ENCODE assay signal across 17 cellular contexts in the genomic region with DNA sequence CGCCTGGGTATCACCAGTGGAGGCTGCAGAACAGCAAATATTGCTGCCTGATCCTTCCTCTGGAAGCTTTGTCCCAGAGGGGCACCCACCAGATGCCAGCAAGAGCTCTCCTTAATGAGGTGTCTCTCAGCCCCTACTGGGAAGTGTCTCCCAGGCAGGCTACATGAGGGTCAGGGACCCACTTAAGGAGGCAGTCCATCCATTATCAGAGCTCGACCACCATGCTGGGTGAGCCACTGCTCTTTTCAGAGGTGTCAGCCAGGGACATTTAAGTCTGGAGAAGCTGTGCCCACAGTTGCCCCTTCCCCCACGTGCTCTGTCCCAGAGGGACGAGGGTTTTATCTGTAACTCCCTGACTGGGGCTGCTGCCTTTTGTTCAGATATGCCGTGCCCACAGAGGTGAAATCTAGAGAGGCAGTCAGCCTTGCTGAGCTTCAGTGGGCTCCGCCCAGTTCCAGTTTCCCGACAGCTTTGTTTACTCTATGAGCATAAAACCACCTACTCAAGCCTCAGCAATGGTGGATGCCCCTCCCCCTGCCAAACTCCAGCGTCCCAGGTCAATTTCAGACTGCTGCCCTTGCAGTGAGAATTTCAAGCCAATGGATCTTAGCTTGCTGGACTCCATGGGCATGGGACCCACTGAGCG. TPM values are rescaled to one million over a fixed set of nuclear protein-coding genes. Genes with fewer than 3 reads are reported as not detected.
DNase-seq lines count a peak whose midpoint lies in the region; ATAC-seq, FAIRE-seq and TF ChIP-seq lines count a peak whose summit lies in the region.
"Had no signal": no experiment of that assay in that cellular context is flagged by ENCODE, and none has a peak within 500 bp of the region (broad histone marks: within the 10 kb centered on the region; RNA-seq: fewer than 3 reads in every experiment).

No MANE protein-coding gene starts in this region.

- H3K9me3 ChIP-seq in lower lobe of right lung = no peaks in the 10 kb centered on the region
- H3K9me3 ChIP-seq: upper lobe of left lung had no signal

- peak; percentile 50 to 77 for ATAC-seq in lower lobe of right lung
- no peak for ATAC-seq in GM23338
- no peak for ATAC-seq in left lobe of liver

- TF ChIP-seq CTCF in lower lobe of right lung (IDR thresholded peaks at IDR 0.05) (no peak), GM23338 (conservative IDR thresholded peaks at IDR 0.05; ENCODE audit: low read depth in 2 of 2) (no peak), D721Med (IDR thresholded peaks at IDR 0.05; ENCODE audit: insufficient read depth, missing control alignments) (no peak)

- DNase-seq in DMS153 treated with DMSO at 0.1 percent for 48 hours (lab: John Stamatoyannopoulos, UW; ENCODE audit: unreplicated experiment) (peak; percentile 48), H4 (ENCODE audit: low spot score) (peak; percentile 19), SHP77 (lab: John Stamatoyannopoulos, UW) (peak; percentile 17 to 48), lower lobe of right lung (peak; percentile 50), NCI-H146 (lab: John Stamatoyannopoulos, UW) (no peak), GM23338 (ENCODE audit: low spot score) (no peak), D721Med (ENCODE audit: insufficient read length, low spot score) (no peak), left lobe of liver (ENCODE audit: low spot score) (no peak)
- DNase-seq: activated CD8-positive, alpha-beta memory T cell treated with anti-CD3 and anti-CD28 coated beads, Interleukin-2, amount 50 U/mL, for 48 hours; activated gamma-delta T cell treated with Interleukin-2 at 50 U/mL for 16 hours; foreskin fibroblast; GM23248; MV-4-11; stimulated activated naive CD4-positive, alpha-beta T cell treated with Interleukin-2 at 50 U/mL for 16 hours had no signal

- H3K4me1 Mint-ChIP-seq in GM23338 = no peaks in the 10 kb centered on the region

- H3K27me3 ChIP-seq in lower lobe of right lung (ENCODE audit: low read depth) (no peaks in the 10 kb centered on the region), GM23338 (ENCODE audit: insufficient read depth) (no peaks in the 10 kb centered on the region)
- H3K27me3 ChIP-seq: upper lobe of left lung had no signal

- intact Hi-C loops in lower lobe of right lung (cut with DNase I) = no loop called here

- H3K4me1 ChIP-seq in lower lobe of right lung (no peaks in the 10 kb centered on the region), GM23338 (ENCODE audit: insufficient read depth) (no peaks in the 10 kb centered on the region)
- H3K4me1 ChIP-seq: upper lobe of left lung had no signal

- H3K4me2 ChIP-seq in GM23338 = no peak overlapping the region

- H3K36me3 ChIP-seq in lower lobe of right lung (no peaks in the 10 kb centered on the region), GM23338 (ENCODE audit: insufficient read depth) (no peaks in the 10 kb centered on the region)
- H3K36me3 ChIP-seq: upper lobe of left lung had no signal

- H4K20me1 ChIP-seq in GM23338 (replicated peaks; ENCODE audit: insufficient read depth) = no peaks in the 10 kb centered on the region

- no peak for FAIRE-seq in D721Med (lab: Jason Lieb, UNC)
- FAIRE-seq: astrocyte had no signal

- H3K27ac Mint-ChIP-seq in GM23338 = no peak overlapping the region
- H3K27ac Mint-ChIP-seq: T-helper 2 cell treated with Interferon-gamma antibody and Interleukin-4, amounts not matched to agents 5 μg/mL and 100 μg/mL, for 36 hours had no signal

- no peak overlapping the region for H3K4me3 ChIP-seq in lower lobe of right lung
- no peak overlapping the region for H3K4me3 ChIP-seq in GM23338
- H3K4me3 ChIP-seq: GM23248, upper lobe of left lung had no signal

- no peaks in the 10 kb centered on the region for H3F3A ChIP-seq in GM23338 (replicated peaks; ENCODE audit: low read depth)

- no peaks in the 10 kb centered on the region for H3K9me3 Mint-ChIP-seq in GM23338
- H3K9me3 Mint-ChIP-seq: T-helper 2 cell treated with Interferon-gamma antibody and Interleukin-4, amounts not matched to agents 5 μg/mL and 100 μg/mL, for 36 hours had no signal

- H3K9me2 ChIP-seq in GM23338 (ENCODE audit: insufficient read depth) = no peaks in the 10 kb centered on the region

- H3K36me3 Mint-ChIP-seq in GM23338 (ENCODE audit: low read depth) = no peaks in the 10 kb centered on the region

- no peak overlapping the region for H3K4me3 Mint-ChIP-seq in GM23338
- H3K4me3 Mint-ChIP-seq: T-helper 2 cell treated with Interferon-gamma antibody and Interleukin-4, amounts not matched to agents 5 μg/mL and 100 μg/mL, for 36 hours had no signal

- no peaks in the 10 kb centered on the region for H3K79me2 ChIP-seq in GM23338 (replicated peaks; ENCODE audit: insufficient read depth)

- H3K27me3 Mint-ChIP-seq in GM23338 (ENCODE audit: insufficient read depth, low read depth, poor library complexity) = no peaks in the 10 kb centered on the region

- H3K27ac ChIP-seq in lower lobe of right lung (no peak overlapping the region), GM23338 (ENCODE audit: low read depth) (no peak overlapping the region)
- H3K27ac ChIP-seq: GM23248, upper lobe of left lung had no signal

- H2AFZ ChIP-seq in GM23338 = no peak overlapping the region
- H2AFZ ChIP-seq: GM23248 had no signal

TF ChIP-seq in GM23338, 12 proteins besides CTCF, POLR2A, EP300 and RAD21 (continues in another document):
- TF ChIP-seq ZNF331 (CRISPR knock-in tag; IDR thresholded peaks at IDR 0.05; ENCODE audit: low read depth) (no peak), CREB1 (CRISPR knock-in tag; IDR thresholded peaks at IDR 0.05; ENCODE audit: low read depth) (no peak), POLR2AphosphoS5 (IDR thresholded peaks at IDR 0.05; ENCODE audit: low read depth) (no peak), STAT1 (IDR thresholded peaks at IDR 0.05; ENCODE audit: unreplicated experiment) (no peak), EZH2phosphoT487 (IDR thresholded peaks at IDR 0.05; ENCODE audit: unreplicated experiment) (no peak)
- TF ChIP-seq, protein P1, sequence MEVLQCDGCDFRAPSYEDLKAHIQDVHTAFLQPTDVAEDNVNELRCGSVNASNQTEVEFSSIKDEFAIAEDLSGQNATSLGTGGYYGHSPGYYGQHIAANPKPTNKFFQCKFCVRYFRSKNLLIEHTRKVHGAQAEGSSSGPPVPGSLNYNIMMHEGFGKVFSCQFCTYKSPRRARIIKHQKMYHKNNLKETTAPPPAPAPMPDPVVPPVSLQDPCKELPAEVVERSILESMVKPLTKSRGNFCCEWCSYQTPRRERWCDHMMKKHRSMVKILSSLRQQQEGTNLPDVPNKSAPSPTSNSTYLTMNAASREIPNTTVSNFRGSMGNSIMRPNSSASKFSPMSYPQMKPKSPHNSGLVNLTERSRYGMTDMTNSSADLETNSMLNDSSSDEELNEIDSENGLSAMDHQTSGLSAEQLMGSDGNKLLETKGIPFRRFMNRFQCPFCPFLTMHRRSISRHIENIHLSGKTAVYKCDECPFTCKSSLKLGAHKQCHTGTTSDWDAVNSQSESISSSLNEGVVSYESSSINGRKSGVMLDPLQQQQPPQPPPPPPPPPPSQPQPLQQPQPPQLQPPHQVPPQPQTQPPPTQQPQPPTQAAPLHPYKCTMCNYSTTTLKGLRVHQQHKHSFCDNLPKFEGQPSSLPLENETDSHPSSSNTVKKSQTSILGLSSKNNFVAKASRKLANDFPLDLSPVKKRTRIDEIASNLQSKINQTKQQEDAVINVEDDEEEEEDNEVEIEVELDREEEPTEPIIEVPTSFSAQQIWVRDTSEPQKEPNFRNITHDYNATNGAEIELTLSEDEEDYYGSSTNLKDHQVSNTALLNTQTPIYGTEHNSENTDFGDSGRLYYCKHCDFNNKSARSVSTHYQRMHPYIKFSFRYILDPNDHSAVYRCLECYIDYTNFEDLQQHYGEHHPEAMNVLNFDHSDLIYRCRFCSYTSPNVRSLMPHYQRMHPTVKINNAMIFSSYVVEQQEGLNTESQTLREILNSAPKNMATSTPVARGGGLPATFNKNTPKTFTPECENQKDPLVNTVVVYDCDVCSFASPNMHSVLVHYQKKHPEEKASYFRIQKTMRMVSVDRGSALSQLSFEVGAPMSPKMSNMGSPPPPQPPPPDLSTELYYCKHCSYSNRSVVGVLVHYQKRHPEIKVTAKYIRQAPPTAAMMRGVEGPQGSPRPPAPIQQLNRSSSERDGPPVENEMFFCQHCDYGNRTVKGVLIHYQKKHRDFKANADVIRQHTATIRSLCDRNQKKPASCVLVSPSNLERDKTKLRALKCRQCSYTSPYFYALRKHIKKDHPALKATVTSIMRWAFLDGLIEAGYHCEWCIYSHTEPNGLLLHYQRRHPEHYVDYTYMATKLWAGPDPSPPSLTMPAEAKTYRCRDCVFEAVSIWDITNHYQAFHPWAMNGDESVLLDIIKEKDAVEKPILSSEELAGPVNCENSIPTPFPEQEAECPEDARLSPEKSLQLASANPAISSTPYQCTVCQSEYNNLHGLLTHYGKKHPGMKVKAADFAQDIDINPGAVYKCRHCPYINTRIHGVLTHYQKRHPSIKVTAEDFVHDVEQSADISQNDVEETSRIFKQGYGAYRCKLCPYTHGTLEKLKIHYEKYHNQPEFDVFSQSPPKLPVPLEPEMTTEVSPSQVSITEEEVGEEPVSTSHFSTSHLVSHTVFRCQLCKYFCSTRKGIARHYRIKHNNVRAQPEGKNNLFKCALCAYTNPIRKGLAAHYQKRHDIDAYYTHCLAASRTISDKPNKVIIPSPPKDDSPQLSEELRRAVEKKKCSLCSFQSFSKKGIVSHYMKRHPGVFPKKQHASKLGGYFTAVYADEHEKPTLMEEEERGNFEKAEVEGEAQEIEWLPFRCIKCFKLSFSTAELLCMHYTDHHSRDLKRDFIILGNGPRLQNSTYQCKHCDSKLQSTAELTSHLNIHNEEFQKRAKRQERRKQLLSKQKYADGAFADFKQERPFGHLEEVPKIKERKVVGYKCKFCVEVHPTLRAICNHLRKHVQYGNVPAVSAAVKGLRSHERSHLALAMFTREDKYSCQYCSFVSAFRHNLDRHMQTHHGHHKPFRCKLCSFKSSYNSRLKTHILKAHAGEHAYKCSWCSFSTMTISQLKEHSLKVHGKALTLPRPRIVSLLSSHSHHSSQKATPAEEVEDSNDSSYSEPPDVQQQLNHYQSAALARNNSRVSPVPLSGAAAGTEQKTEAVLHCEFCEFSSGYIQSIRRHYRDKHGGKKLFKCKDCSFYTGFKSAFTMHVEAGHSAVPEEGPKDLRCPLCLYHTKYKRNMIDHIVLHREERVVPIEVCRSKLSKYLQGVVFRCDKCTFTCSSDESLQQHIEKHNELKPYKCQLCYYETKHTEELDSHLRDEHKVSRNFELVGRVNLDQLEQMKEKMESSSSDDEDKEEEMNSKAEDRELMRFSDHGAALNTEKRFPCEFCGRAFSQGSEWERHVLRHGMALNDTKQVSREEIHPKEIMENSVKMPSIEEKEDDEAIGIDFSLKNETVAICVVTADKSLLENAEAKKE (CRISPR knock-in tag; IDR thresholded peaks at IDR 0.05) = no peak

RNA-seq across cellular contexts. Expression of a gene that starts 25.9 kb away (rescaled TPM):
- total RNA-seq in H4 (2014; rRNA removed; shearing (Covaris generic)) = 63.6 and 71.0 TPM in 2 replicates
- total RNA-seq in lower lobe of right lung (29.6 TPM), left lobe of liver (96.8 TPM)
- total RNA-seq in GM23338 (2014; rRNA removed; shearing (Covaris generic)) = 65.2 and 68.7 TPM in 2 replicates
- 84.7 and 88.4 TPM in 2 replicates for polyA plus RNA-seq in GM23338 (2016; fragmentation: Nextera tagmentation; extraction: Ambion mirVana)

Comparison
In these comparisons a context has a peak if more than half of its experiments do, and no peak if none do; other contexts are left out.
1. DNase-seq: peak in DMS153 treated with DMSO at 0.1 percent for 48 hours (single experiment), H4 (single experiment), SHP77 (2 of 2) and lower lobe of right lung (single experiment); none in NCI-H146 (single experiment), GM23338 (single experiment), D721Med (single experiment) and left lobe of liver (single experiment).
2. ATAC-seq: peak in lower lobe of right lung (2 of 2); none in GM23338 (single experiment) and left lobe of liver (single experiment).